Comparison of ENCODE assay signal across 8 cellular contexts in genomic region chr6:28980137-28980796, GRCh38. TPM values are rescaled to one million over a fixed set of nuclear protein-coding genes. Genes with fewer than 3 reads are reported as not detected.
DNase-seq lines count a peak whose midpoint lies in the region; ATAC-seq and TF ChIP-seq lines count a peak whose summit lies in the region.

No MANE protein-coding gene starts in this region.

- H3K27ac ChIP-seq in OCI-LY7 (ENCODE audit: low read depth, low read length, poor library complexity, severe bottlenecking) (peak overlapping the region; percentile 72), rectal smooth muscle tissue (ENCODE audit: low read depth, low read length) (no peak overlapping the region)

- H3K4me1 Mint-ChIP-seq in endothelial cell (ENCODE audit: unreplicated experiment) = peaks cover 52% of the 10 kb centered on the region

- H3K9me2 ChIP-seq in OCI-LY7 (ENCODE audit: insufficient read depth, low read length) = no peaks in the 10 kb centered on the region

- H3K79me2 ChIP-seq in OCI-LY7 (ENCODE audit: insufficient read depth, low read depth, low read length) = no peaks in the 10 kb centered on the region

- H3K4me1 ChIP-seq in OCI-LY7 (ENCODE audit: insufficient read depth, low read length, poor library complexity, severe bottlenecking) (peaks cover 22% of the 10 kb centered on the region), rectal smooth muscle tissue (ENCODE audit: control insufficient read depth, insufficient read depth, low read length) (no peaks in the 10 kb centered on the region)

- H3K36me3 Mint-ChIP-seq in endothelial cell (ENCODE audit: low read depth, unreplicated experiment) = peaks cover 5% of the 10 kb centered on the region

- H3K27ac Mint-ChIP-seq in endothelial cell (ENCODE audit: unreplicated experiment) = peak overlapping the region; percentile 87

- DNase-seq in GM06990 (ENCODE audit: extremely low read depth, insufficient read length) (no peak), OCI-LY7 (ENCODE audit: low spot score) (no peak), endothelial cell (ENCODE audit: low spot score) (no peak), dedifferentiated amniotic fluid mesenchymal stem cell (ENCODE audit: extremely low spot score) (no peak), glomerular visceral epithelial cell (ENCODE audit: extremely low spot score) (no peak)

- peak overlapping the region; percentile 96 for H3K4me2 ChIP-seq in OCI-LY7 (ENCODE audit: low read length)

- H3K36me3 ChIP-seq in GM06990 (ENCODE audit: control insufficient read depth, insufficient read depth, low read length) = no peaks in the 10 kb centered on the region
- H3K36me3 ChIP-seq in OCI-LY7 (ENCODE audit: insufficient read depth, low read length) = no peaks in the 10 kb centered on the region
- H3K36me3 ChIP-seq in rectal smooth muscle tissue (ENCODE audit: control insufficient read depth, insufficient read depth, low read length) = no peaks in the 10 kb centered on the region

- H2AFZ ChIP-seq in OCI-LY7 (ENCODE audit: low read length) = peak overlapping the region; percentile 92

- H3K4me3 ChIP-seq in GM06990 (replicated peaks; ENCODE audit: low read depth, low read length) = peak overlapping the region; percentile 74; the same call in 1 of the 2 replicates
- peak overlapping the region; percentile 98 for H3K4me3 ChIP-seq in OCI-LY7 (ENCODE audit: low read depth, low read length, poor library complexity, severe bottlenecking)
- peak overlapping the region; percentile 92 for H3K4me3 ChIP-seq in rectal smooth muscle tissue (ENCODE audit: low read length)

- no peaks in the 10 kb centered on the region for H3K9me3 Mint-ChIP-seq in endothelial cell (ENCODE audit: unreplicated experiment)

- POLR2A ChIA-PET in OCI-LY7 (lab: Charles Lee) = interaction anchor here (0.5 to 2.1 kb wide), 8 partner anchors 21 to 1221 kb away, joined by 3 to 6 read pairs (median 4); no protein-coding TSS in a partner anchor

- peak overlapping the region; percentile 65 for H3K4me3 Mint-ChIP-seq in endothelial cell (ENCODE audit: unreplicated experiment)

- H3K9ac ChIP-seq in rectal smooth muscle tissue (ENCODE audit: low read length) = no peak overlapping the region

- CTCF ChIA-PET in OCI-LY7 (lab: Charles Lee; ENCODE audit: unreplicated experiment) = interaction anchor here (0.6 to 0.8 kb wide), 2 partner anchors 102 to 141 kb away, joined by 4 to 5 read pairs; no protein-coding TSS in a partner anchor

- H3K27me3 Mint-ChIP-seq in endothelial cell (ENCODE audit: unreplicated experiment) = peaks cover 17% of the 10 kb centered on the region

- no peaks in the 10 kb centered on the region for H4K20me1 ChIP-seq in OCI-LY7 (ENCODE audit: insufficient read depth, low read length)

- TF ChIP-seq CTCF in GM06990 (IDR thresholded peaks at IDR 0.05; ENCODE audit: insufficient read depth, low read length, poor library complexity, severe bottlenecking) (no peak), OCI-LY7 (conservative IDR thresholded peaks at IDR 0.05; ENCODE audit: low read length) (no peak), endothelial cell (IDR thresholded peaks at IDR 0.05; ENCODE audit: unreplicated experiment) (no peak)

- BruUV-seq in OCI-LY7 (replicated peaks; lab: Mats Ljungman, UMichigan) = no TSS peak

- H3K27me3 ChIP-seq in GM06990 (replicated peaks; ENCODE audit: control insufficient read depth, insufficient read depth, low read length) (no peaks in the 10 kb centered on the region), rectal smooth muscle tissue (ENCODE audit: control insufficient read depth, insufficient read depth, low read length) (no peaks in the 10 kb centered on the region)

- intact Hi-C loops in OCI-LY7 (cut with micrococcal nuclease; ENCODE audit: unreplicated experiment) = loop anchor here (5.0 to 10.0 kb wide), 3 partner anchors 323 to 1075 kb away; partner anchors contain the start of gene ZSCAN12

- no peaks in the 10 kb centered on the region for H3K9me3 ChIP-seq in OCI-LY7 (ENCODE audit: low read length)

- ATAC-seq in HG03469 (IDR thresholded peaks at IDR 0.05; ENCODE audit: unreplicated experiment) (no peak), HG02759 (IDR thresholded peaks at IDR 0.05; ENCODE audit: unreplicated experiment) (no peak)

RNA-seq across cellular contexts. Expression of gene ZNF311, which starts 24.8 kb away (rescaled TPM):
- not detected in 2 replicates for total RNA-seq in OCI-LY7 (2014; rRNA removed; shearing (Covaris generic))
- total RNA-seq in OCI-LY7 (2022) (not detected in 2 replicates), endothelial cell (ENCODE audit: unreplicated experiment) (1.6 TPM)

RNA-seq across cellular contexts. Expression of gene TRIM27, which starts 56.5 kb away (rescaled TPM):
- 126 and 130 TPM in 2 replicates for total RNA-seq in OCI-LY7 (2014; rRNA removed; shearing (Covaris generic))
- total RNA-seq in OCI-LY7 (2022) (112 and 116 TPM in 2 replicates), endothelial cell (ENCODE audit: unreplicated experiment) (82.8 TPM)
